In the genomic region with DNA sequence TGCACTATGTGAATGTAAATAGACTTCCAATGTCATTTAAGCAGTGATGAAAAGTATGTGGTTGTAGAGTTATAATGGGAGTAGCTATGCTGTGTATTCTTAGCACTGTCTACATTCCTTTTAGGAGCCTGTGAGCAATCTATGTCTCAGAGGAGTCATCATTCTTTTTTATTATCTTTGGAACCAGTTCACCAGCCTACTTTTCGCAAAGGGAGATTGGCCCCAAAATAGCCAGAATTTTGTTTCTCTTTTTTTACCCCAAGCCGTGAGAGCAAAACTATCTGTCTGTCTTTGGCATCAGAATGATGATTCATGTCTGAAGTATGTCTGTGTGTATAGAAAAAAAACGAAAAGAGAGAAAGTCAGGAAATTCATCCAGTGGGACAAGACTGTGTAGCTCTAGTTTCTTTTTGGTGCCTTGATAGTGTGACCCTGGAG, we compare ENCODE assay signal across 1 cellular context.
A peak's percentile ranks its signal among the peaks of the same experiment; 100 is the strongest.
TF ChIP-seq lines count a peak whose summit lies in the region.

No MANE protein-coding gene starts in this region.

TF ChIP-seq in A549, 52 proteins besides CTCF, POLR2A, EP300 and RAD21 (continued from another document):
- TF ChIP-seq RNF2 (IDR thresholded peaks at IDR 0.05; ENCODE audit: borderline replicate concordance, low read depth) (no peak), BCL3 (IDR thresholded peaks at IDR 0.05) (0 out of 3 replicates have a peak, but pooled peaks have one; percentile 46), JUNB (IDR thresholded peaks at IDR 0.05) (peak; percentile 65), JUN (IDR thresholded peaks at IDR 0.05) (peak; percentile 29 to 36; a peak in 1 of 5 replicates)
